Comparison of ENCODE assay signal across 11 cellular contexts in genomic region chr21:14678987-14679574, GRCh38.
A peak's percentile ranks its signal among the peaks of the same experiment; 100 is the strongest.
DNase-seq lines count a peak whose midpoint lies in the region; ATAC-seq and TF ChIP-seq lines count a peak whose summit lies in the region.
"Had no signal": no experiment of that assay in that cellular context is flagged by ENCODE, and none has a peak within 500 bp of the region (broad histone marks: within the 10 kb centered on the region; RNA-seq: fewer than 3 reads in every experiment).

No MANE protein-coding gene starts in this region.

- TF ChIP-seq POLR2A in thyroid gland (IDR thresholded peaks at IDR 0.05): no peak

- intact Hi-C loops in left colon (cut with DNase I, micrococcal nuclease): no loop called here
- intact Hi-C loops in upper lobe of right lung (cut with DNase I): no loop called here
- intact Hi-C loops in thyroid gland (cut with DNase I): no loop called here
- intact Hi-C loops in activated naive CD4-positive, alpha-beta T cell treated with anti-CD3 and anti-CD28 coated beads for 36 hours (cut with micrococcal nuclease): loop anchor here (5.0 to 10.0 kb wide), 4 partner anchors 87 to 1053 kb away; no protein-coding TSS in a partner anchor

- peaks cover 57 to 68% (median 58%) of the 10 kb centered on the region in 3 donors for H3K4me1 Mint-ChIP-seq in IgD-negative memory B cell
- peaks cover 42% of the 10 kb centered on the region for H3K4me1 Mint-ChIP-seq in activated naive CD4-positive, alpha-beta T cell treated with anti-CD3 and anti-CD28 coated beads, Interleukin-2, amount 10 ng/mL, durations not matched to agents 7 days and 5 days
- peaks cover 37% of the 10 kb centered on the region for H3K4me1 Mint-ChIP-seq in activated naive CD4-positive, alpha-beta T cell treated with anti-CD3 and anti-CD28 coated beads for 36 hours (ENCODE audit: low read depth)

- peak; percentile 93 for TF ChIP-seq EP300 in neural cell (conservative IDR thresholded peaks at IDR 0.05; ENCODE audit: poor library complexity, severe bottlenecking)

- no peaks in the 10 kb centered on the region for H3K9me2 ChIP-seq in neural cell (ENCODE audit: insufficient read depth, low read length)

- H3K36me3 ChIP-seq in neural cell (ENCODE audit: insufficient read depth, low read length) (no peaks in the 10 kb centered on the region), upper lobe of right lung (no peaks in the 10 kb centered on the region), thyroid gland (no peaks in the 10 kb centered on the region)

- no peak overlapping the region for H2AFZ ChIP-seq in neural cell (ENCODE audit: low read depth, low read length)

- WGBS in thyroid gland, 2 donors: 83 to 86% methylated on average over 3 of the region's 3 CpGs

- H3K27me3 ChIP-seq in neural cell (ENCODE audit: insufficient read depth, low read depth, low read length) (no peaks in the 10 kb centered on the region), upper lobe of right lung (no peaks in the 10 kb centered on the region), thyroid gland (no peaks in the 10 kb centered on the region)

- H3K9me3 Mint-ChIP-seq in IgD-negative memory B cell: peaks cover 2 to 3% (median 3%) of the 10 kb centered on the region in 3 donors
- peaks cover 17% of the 10 kb centered on the region for H3K9me3 Mint-ChIP-seq in activated naive CD4-positive, alpha-beta T cell treated with anti-CD3 and anti-CD28 coated beads, Interleukin-2, amount 10 ng/mL, durations not matched to agents 7 days and 5 days
- H3K9me3 Mint-ChIP-seq in activated naive CD4-positive, alpha-beta T cell treated with anti-CD3 and anti-CD28 coated beads for 36 hours: no peaks in the 10 kb centered on the region
- H3K9me3 Mint-ChIP-seq: CD14-positive monocyte had no signal

- no peak for TF ChIP-seq CTCF in neural cell (IDR thresholded peaks at IDR 0.05; ENCODE audit: poor library complexity, severe bottlenecking)
- TF ChIP-seq CTCF in upper lobe of right lung (IDR thresholded peaks at IDR 0.05): no peak
- TF ChIP-seq CTCF in thyroid gland (IDR thresholded peaks at IDR 0.05): no peak

- H3K27ac Mint-ChIP-seq in IgD-negative memory B cell: peak overlapping the region in 1 of 3 donors; percentile 64
- H3K27ac Mint-ChIP-seq in activated naive CD4-positive, alpha-beta T cell treated with anti-CD3 and anti-CD28 coated beads, Interleukin-2, amount 10 ng/mL, durations not matched to agents 7 days and 5 days: no peak overlapping the region
- no peak overlapping the region for H3K27ac Mint-ChIP-seq in activated naive CD4-positive, alpha-beta T cell treated with anti-CD3 and anti-CD28 coated beads for 36 hours

- H3K79me2 ChIP-seq in neural cell (replicated peaks; ENCODE audit: insufficient read depth, low read length): no peaks in the 10 kb centered on the region

- peak; percentile 94 for ATAC-seq in left colon
- ATAC-seq in upper lobe of right lung: peak; percentile 53
- ATAC-seq: A549, HCT116 had no signal

- peaks cover under 1% of the 10 kb centered on the region for H3K36me3 Mint-ChIP-seq in IgD-negative memory B cell
- peaks cover 26% of the 10 kb centered on the region for H3K36me3 Mint-ChIP-seq in activated naive CD4-positive, alpha-beta T cell treated with anti-CD3 and anti-CD28 coated beads, Interleukin-2, amount 10 ng/mL, durations not matched to agents 7 days and 5 days
- H3K36me3 Mint-ChIP-seq in activated naive CD4-positive, alpha-beta T cell treated with anti-CD3 and anti-CD28 coated beads for 36 hours (ENCODE audit: low read depth): peaks cover 1% of the 10 kb centered on the region

- H3K4me3 ChIP-seq in neural cell (ENCODE audit: low read length): no peak overlapping the region
- no peak overlapping the region for H3K4me3 ChIP-seq in upper lobe of right lung
- H3K4me3 ChIP-seq in thyroid gland (replicated peaks in 1 of 3): no peak overlapping the region
- H3K4me3 ChIP-seq: A549 had no signal

- H3K4me2 ChIP-seq in neural cell (ENCODE audit: low read length): peak overlapping the region; percentile 31
- H3K4me2 ChIP-seq: A549 had no signal

- no peaks in the 10 kb centered on the region for H3K27me3 Mint-ChIP-seq in IgD-negative memory B cell
- H3K27me3 Mint-ChIP-seq in activated naive CD4-positive, alpha-beta T cell treated with anti-CD3 and anti-CD28 coated beads, Interleukin-2, amount 10 ng/mL, durations not matched to agents 7 days and 5 days: no peaks in the 10 kb centered on the region
- H3K27me3 Mint-ChIP-seq in activated naive CD4-positive, alpha-beta T cell treated with anti-CD3 and anti-CD28 coated beads for 36 hours (ENCODE audit: low read depth): no peaks in the 10 kb centered on the region

- no peak overlapping the region for H3K9ac ChIP-seq in neural cell (ENCODE audit: low read length)

- peaks cover 4% of the 10 kb centered on the region for H3F3A ChIP-seq in neural cell (ENCODE audit: insufficient read depth, low read length, poor library complexity, severe bottlenecking)

- H3K4me1 ChIP-seq in upper lobe of right lung (peaks cover 6% of the 10 kb centered on the region), thyroid gland (no peaks in the 10 kb centered on the region)
- H3K4me1 ChIP-seq: A549 had no signal

- DNase-seq in left colon: peak; percentile 27 to 56
- no peak for DNase-seq in upper lobe of right lung
- DNase-seq in thyroid gland: no peak
- DNase-seq in activated naive CD4-positive, alpha-beta T cell treated with anti-CD3 and anti-CD28 coated beads, Interleukin-2, amount 10 ng/mL, durations not matched to agents 7 days and 5 days: no peak
- no peak for DNase-seq in activated naive CD4-positive, alpha-beta T cell treated with anti-CD3 and anti-CD28 coated beads for 36 hours
- DNase-seq: DMS 273 treated with DMSO at 0.1 percent for 48 hours had no signal

- no peaks in the 10 kb centered on the region for H4K20me1 ChIP-seq in neural cell (ENCODE audit: insufficient read depth)

- CTCF ChIA-PET in activated naive CD4-positive, alpha-beta T cell treated with anti-CD3 and anti-CD28 coated beads, Interleukin-2, amount 10 ng/mL, durations not matched to agents 7 days and 5 days (lab: Charles Lee): no interaction called here
- CTCF ChIA-PET in activated naive CD4-positive, alpha-beta T cell treated with anti-CD3 and anti-CD28 coated beads for 36 hours (lab: Charles Lee): no interaction called here

- H3K9me3 ChIP-seq in neural cell (ENCODE audit: low read length) (no peaks in the 10 kb centered on the region), upper lobe of right lung (no peaks in the 10 kb centered on the region), thyroid gland (no peaks in the 10 kb centered on the region)
- H3K9me3 ChIP-seq: A549 had no signal

- H3K4me3 Mint-ChIP-seq in IgD-negative memory B cell: peak overlapping the region in 3 of 4 donors; percentile 21 to 81 (median 79)
- no peak overlapping the region for H3K4me3 Mint-ChIP-seq in activated naive CD4-positive, alpha-beta T cell treated with anti-CD3 and anti-CD28 coated beads, Interleukin-2, amount 10 ng/mL, durations not matched to agents 7 days and 5 days
- no peak overlapping the region for H3K4me3 Mint-ChIP-seq in activated naive CD4-positive, alpha-beta T cell treated with anti-CD3 and anti-CD28 coated beads for 36 hours
- H3K4me3 Mint-ChIP-seq: CD14-positive monocyte had no signal

- TF ChIP-seq RAD21 in neural cell (conservative IDR thresholded peaks at IDR 0.05): peak; percentile 33

- H3K27ac ChIP-seq in neural cell (ENCODE audit: low read length): peak overlapping the region; percentile 67
- H3K27ac ChIP-seq in upper lobe of right lung: no peak overlapping the region
- no peak overlapping the region for H3K27ac ChIP-seq in thyroid gland
- H3K27ac ChIP-seq: A549 had no signal

TF ChIP-seq in neural cell, 6 proteins besides CTCF, POLR2A, EP300 and RAD21:
- TF ChIP-seq REST (IDR thresholded peaks at IDR 0.05; ENCODE audit: borderline replicate concordance): peak; percentile 72
- peak; percentile 85 for TF ChIP-seq POLR2AphosphoS5 (IDR thresholded peaks at IDR 0.05)
- no peak for TF ChIP-seq MXI1 (conservative IDR thresholded peaks at IDR 0.05; ENCODE audit: poor library complexity, severe bottlenecking)

Comparison
In these comparisons a context has a peak if more than half of its experiments do, and no peak if none do; other contexts are left out.
1. H3K4me3 Mint-ChIP-seq: peak in IgD-negative memory B cell (3 of 4); none in activated naive CD4-positive, alpha-beta T cell treated with anti-CD3 and anti-CD28 coated beads, Interleukin-2, amount 10 ng/mL, durations not matched to agents 7 days and 5 days (single experiment) and activated naive CD4-positive, alpha-beta T cell treated with anti-CD3 and anti-CD28 coated beads for 36 hours (single experiment).
2. DNase-seq: peak in left colon (2 of 2); none in upper lobe of right lung (single experiment), thyroid gland (0 of 2), activated naive CD4-positive, alpha-beta T cell treated with anti-CD3 and anti-CD28 coated beads, Interleukin-2, amount 10 ng/mL, durations not matched to agents 7 days and 5 days (single experiment) and activated naive CD4-positive, alpha-beta T cell treated with anti-CD3 and anti-CD28 coated beads for 36 hours (single experiment).